ENCODE assay signal across 1 cellular context in the genomic region with DNA sequence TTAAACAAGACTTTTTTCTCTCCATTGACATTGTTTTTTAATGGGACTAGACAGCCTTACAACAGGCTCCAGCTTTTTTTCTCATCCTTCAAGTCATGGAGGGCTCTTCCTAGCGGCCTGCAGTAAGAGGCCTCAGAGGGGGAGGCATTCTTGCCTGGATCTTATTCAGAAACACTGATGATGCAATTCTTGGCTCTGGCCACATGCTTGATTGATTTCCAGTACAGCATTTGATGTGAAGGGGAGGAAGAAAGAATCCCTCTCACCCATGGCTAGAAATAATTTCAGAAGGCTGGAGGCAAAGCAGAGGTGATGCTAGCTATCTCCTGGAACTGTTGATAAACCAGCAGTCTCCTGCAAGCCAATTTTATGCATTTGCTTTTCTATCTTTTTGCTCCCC.
TF ChIP-seq lines count a peak whose summit lies in the region.

No MANE protein-coding gene starts in this region.

TF ChIP-seq in GM23338, 12 proteins besides CTCF, POLR2A, EP300 and RAD21 (continued from another document):
- TF ChIP-seq, protein P1, sequence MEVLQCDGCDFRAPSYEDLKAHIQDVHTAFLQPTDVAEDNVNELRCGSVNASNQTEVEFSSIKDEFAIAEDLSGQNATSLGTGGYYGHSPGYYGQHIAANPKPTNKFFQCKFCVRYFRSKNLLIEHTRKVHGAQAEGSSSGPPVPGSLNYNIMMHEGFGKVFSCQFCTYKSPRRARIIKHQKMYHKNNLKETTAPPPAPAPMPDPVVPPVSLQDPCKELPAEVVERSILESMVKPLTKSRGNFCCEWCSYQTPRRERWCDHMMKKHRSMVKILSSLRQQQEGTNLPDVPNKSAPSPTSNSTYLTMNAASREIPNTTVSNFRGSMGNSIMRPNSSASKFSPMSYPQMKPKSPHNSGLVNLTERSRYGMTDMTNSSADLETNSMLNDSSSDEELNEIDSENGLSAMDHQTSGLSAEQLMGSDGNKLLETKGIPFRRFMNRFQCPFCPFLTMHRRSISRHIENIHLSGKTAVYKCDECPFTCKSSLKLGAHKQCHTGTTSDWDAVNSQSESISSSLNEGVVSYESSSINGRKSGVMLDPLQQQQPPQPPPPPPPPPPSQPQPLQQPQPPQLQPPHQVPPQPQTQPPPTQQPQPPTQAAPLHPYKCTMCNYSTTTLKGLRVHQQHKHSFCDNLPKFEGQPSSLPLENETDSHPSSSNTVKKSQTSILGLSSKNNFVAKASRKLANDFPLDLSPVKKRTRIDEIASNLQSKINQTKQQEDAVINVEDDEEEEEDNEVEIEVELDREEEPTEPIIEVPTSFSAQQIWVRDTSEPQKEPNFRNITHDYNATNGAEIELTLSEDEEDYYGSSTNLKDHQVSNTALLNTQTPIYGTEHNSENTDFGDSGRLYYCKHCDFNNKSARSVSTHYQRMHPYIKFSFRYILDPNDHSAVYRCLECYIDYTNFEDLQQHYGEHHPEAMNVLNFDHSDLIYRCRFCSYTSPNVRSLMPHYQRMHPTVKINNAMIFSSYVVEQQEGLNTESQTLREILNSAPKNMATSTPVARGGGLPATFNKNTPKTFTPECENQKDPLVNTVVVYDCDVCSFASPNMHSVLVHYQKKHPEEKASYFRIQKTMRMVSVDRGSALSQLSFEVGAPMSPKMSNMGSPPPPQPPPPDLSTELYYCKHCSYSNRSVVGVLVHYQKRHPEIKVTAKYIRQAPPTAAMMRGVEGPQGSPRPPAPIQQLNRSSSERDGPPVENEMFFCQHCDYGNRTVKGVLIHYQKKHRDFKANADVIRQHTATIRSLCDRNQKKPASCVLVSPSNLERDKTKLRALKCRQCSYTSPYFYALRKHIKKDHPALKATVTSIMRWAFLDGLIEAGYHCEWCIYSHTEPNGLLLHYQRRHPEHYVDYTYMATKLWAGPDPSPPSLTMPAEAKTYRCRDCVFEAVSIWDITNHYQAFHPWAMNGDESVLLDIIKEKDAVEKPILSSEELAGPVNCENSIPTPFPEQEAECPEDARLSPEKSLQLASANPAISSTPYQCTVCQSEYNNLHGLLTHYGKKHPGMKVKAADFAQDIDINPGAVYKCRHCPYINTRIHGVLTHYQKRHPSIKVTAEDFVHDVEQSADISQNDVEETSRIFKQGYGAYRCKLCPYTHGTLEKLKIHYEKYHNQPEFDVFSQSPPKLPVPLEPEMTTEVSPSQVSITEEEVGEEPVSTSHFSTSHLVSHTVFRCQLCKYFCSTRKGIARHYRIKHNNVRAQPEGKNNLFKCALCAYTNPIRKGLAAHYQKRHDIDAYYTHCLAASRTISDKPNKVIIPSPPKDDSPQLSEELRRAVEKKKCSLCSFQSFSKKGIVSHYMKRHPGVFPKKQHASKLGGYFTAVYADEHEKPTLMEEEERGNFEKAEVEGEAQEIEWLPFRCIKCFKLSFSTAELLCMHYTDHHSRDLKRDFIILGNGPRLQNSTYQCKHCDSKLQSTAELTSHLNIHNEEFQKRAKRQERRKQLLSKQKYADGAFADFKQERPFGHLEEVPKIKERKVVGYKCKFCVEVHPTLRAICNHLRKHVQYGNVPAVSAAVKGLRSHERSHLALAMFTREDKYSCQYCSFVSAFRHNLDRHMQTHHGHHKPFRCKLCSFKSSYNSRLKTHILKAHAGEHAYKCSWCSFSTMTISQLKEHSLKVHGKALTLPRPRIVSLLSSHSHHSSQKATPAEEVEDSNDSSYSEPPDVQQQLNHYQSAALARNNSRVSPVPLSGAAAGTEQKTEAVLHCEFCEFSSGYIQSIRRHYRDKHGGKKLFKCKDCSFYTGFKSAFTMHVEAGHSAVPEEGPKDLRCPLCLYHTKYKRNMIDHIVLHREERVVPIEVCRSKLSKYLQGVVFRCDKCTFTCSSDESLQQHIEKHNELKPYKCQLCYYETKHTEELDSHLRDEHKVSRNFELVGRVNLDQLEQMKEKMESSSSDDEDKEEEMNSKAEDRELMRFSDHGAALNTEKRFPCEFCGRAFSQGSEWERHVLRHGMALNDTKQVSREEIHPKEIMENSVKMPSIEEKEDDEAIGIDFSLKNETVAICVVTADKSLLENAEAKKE (CRISPR knock-in tag; IDR thresholded peaks at IDR 0.05): no peak
- TF ChIP-seq JUNB (IDR thresholded peaks at IDR 0.05; ENCODE audit: unreplicated experiment): no peak
- TF ChIP-seq POLR2AphosphoS5 (IDR thresholded peaks at IDR 0.05; ENCODE audit: low read depth): no peak
- no peak for TF ChIP-seq STAT1 (IDR thresholded peaks at IDR 0.05; ENCODE audit: unreplicated experiment)
- TF ChIP-seq, protein P2, sequence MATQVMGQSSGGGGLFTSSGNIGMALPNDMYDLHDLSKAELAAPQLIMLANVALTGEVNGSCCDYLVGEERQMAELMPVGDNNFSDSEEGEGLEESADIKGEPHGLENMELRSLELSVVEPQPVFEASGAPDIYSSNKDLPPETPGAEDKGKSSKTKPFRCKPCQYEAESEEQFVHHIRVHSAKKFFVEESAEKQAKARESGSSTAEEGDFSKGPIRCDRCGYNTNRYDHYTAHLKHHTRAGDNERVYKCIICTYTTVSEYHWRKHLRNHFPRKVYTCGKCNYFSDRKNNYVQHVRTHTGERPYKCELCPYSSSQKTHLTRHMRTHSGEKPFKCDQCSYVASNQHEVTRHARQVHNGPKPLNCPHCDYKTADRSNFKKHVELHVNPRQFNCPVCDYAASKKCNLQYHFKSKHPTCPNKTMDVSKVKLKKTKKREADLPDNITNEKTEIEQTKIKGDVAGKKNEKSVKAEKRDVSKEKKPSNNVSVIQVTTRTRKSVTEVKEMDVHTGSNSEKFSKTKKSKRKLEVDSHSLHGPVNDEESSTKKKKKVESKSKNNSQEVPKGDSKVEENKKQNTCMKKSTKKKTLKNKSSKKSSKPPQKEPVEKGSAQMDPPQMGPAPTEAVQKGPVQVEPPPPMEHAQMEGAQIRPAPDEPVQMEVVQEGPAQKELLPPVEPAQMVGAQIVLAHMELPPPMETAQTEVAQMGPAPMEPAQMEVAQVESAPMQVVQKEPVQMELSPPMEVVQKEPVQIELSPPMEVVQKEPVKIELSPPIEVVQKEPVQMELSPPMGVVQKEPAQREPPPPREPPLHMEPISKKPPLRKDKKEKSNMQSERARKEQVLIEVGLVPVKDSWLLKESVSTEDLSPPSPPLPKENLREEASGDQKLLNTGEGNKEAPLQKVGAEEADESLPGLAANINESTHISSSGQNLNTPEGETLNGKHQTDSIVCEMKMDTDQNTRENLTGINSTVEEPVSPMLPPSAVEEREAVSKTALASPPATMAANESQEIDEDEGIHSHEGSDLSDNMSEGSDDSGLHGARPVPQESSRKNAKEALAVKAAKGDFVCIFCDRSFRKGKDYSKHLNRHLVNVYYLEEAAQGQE (IDR thresholded peaks at IDR 0.05; ENCODE audit: unreplicated experiment): no peak
- TF ChIP-seq ZNF114 (CRISPR knock-in tag; IDR thresholded peaks at IDR 0.05): no peak
- no peak for TF ChIP-seq ZNF331 (CRISPR knock-in tag; IDR thresholded peaks at IDR 0.05; ENCODE audit: low read depth)
- TF ChIP-seq NANOG (IDR thresholded peaks at IDR 0.05; ENCODE audit: borderline replicate concordance): no peak
